14 cellular contexts compared by ENCODE assay signal in genomic region chr6:165664553-165665383, GRCh38. TPM values are rescaled to one million over a fixed set of nuclear protein-coding genes. Genes with fewer than 3 reads are reported as not detected.
A peak's percentile ranks its signal among the peaks of the same experiment; 100 is the strongest.
DNase-seq lines count a peak whose midpoint lies in the region; ATAC-seq, FAIRE-seq and TF ChIP-seq lines count a peak whose summit lies in the region.
"Had no signal": no experiment of that assay in that cellular context is flagged by ENCODE, and none has a peak within 500 bp of the region (broad histone marks: within the 10 kb centered on the region; RNA-seq: fewer than 3 reads in every experiment).

No MANE protein-coding gene starts in this region.

- TF ChIP-seq POLR2A in HepG2 (IDR thresholded peaks at IDR 0.05; ENCODE audit: insufficient read depth in 1 of 2, low read depth in 2 of 2, low read length in 2 of 2) = no peak
- no peak for TF ChIP-seq POLR2A in right lobe of liver (IDR thresholded peaks at IDR 0.05)

- no peak for DNase-seq in HepG2 (ENCODE audit: low spot score)
- no peak for DNase-seq in right lobe of liver
- DNase-seq in endodermal cell = no peak
- DNase-seq in nephron progenitor cell = peak; percentile 35
- no peak for DNase-seq in HK-2 (ENCODE audit: unreplicated experiment)
- DNase-seq in stimulated activated naive CD4-positive, alpha-beta T cell treated with Interleukin-2 at 50 U/mL for 16 hours (lab: John Stamatoyannopoulos, UW) = no peak
- no peak for DNase-seq in HuH-7 (ENCODE audit: low spot score)
- DNase-seq: activated T-cell treated with anti-CD3 and anti-CD28 coated beads, Interleukin-2, amount 50 U/mL, for 1 hour; NCI-H1694 treated with DMSO at 0.1 percent for 48 hours; stimulated activated CD4-positive, alpha-beta T cell treated with anti-CD3 and anti-CD28 coated beads, Interleukin-4, amount 100 ng/mL, for 4 hours had no signal

- no peak for TF ChIP-seq RAD21 in HepG2 (CRISPR knock-in tag; IDR thresholded peaks at IDR 0.05)

- ATAC-seq in HepG2 (0 out of 3 replicates have a peak, but pooled peaks have one; percentile 16), right lobe of liver (no peak), GM21515 (IDR thresholded peaks at IDR 0.05; ENCODE audit: unreplicated experiment) (no peak)
- ATAC-seq: natural killer cell treated with Interleukin-12 subunit alpha and Interleukin-12 subunit beta and Interleukin-15 and Interleukin-18, amount 100 ng/mL, for 72 hours had no signal

- H3K4me2 ChIP-seq in HepG2 (ENCODE audit: low read depth, low read length) = no peak overlapping the region

- H3K9me3 Mint-ChIP-seq in endodermal cell = no peaks in the 10 kb centered on the region
- H3K9me3 Mint-ChIP-seq in nephron progenitor cell = no peaks in the 10 kb centered on the region
- H3K9me3 Mint-ChIP-seq: central memory CD8-positive, alpha-beta T cell; natural killer cell treated with Interleukin-12 subunit alpha and Interleukin-12 subunit beta and Interleukin-15 and Interleukin-18, amount 100 ng/mL, for 72 hours had no signal

- H3K36me3 ChIP-seq in HepG2 (replicated peaks in 1 of 2; ENCODE audit: control insufficient read depth in 1 of 2, insufficient read depth in 2 of 2, low read length in 2 of 2) = no peaks in the 10 kb centered on the region
- H3K36me3 ChIP-seq in right lobe of liver = no peaks in the 10 kb centered on the region
- H3K36me3 ChIP-seq in endodermal cell (ENCODE audit: control insufficient read depth, insufficient read depth, low read length) = no peaks in the 10 kb centered on the region

- H3K79me2 ChIP-seq in HepG2 (ENCODE audit: insufficient read depth, low read length) = no peaks in the 10 kb centered on the region

- no TSS peak for BruUV-seq in HepG2 (replicated peaks; lab: Mats Ljungman, UMichigan)

- TF ChIP-seq CTCF in HepG2 (CRISPR knock-in tag; IDR thresholded peaks at IDR 0.05) = no peak
- no peak for TF ChIP-seq CTCF in right lobe of liver (IDR thresholded peaks at IDR 0.05)
- TF ChIP-seq CTCF in endodermal cell (conservative IDR thresholded peaks at IDR 0.05) = peak; percentile 60
- TF ChIP-seq CTCF in nephron progenitor cell (IDR thresholded peaks at IDR 0.05) = peak; percentile 18

- no peak for TF ChIP-seq EP300 in HepG2 (IDR thresholded peaks at IDR 0.05; ENCODE audit: low read depth in 2 of 2, low read length in 2 of 2)
- TF ChIP-seq EP300 in HepG2 (CRISPR knock-in tag; IDR thresholded peaks at IDR 0.05; ENCODE audit: borderline replicate concordance) = no peak

- H3K36me3 Mint-ChIP-seq in endodermal cell (ENCODE audit: low read depth) (no peaks in the 10 kb centered on the region), nephron progenitor cell (ENCODE audit: low read depth) (no peaks in the 10 kb centered on the region)

- H3K27ac ChIP-seq in HepG2 (ENCODE audit: extremely low read length, insufficient read depth, low read length) (no peak overlapping the region), right lobe of liver (no peak overlapping the region), endodermal cell (ENCODE audit: low read depth, low read length) (no peak overlapping the region)
- H3K27ac ChIP-seq: C4-2B had no signal

- H3K4me1 Mint-ChIP-seq in endodermal cell (peaks cover 35% of the 10 kb centered on the region), nephron progenitor cell (peaks cover 37% of the 10 kb centered on the region)
- H3K4me1 Mint-ChIP-seq: central memory CD8-positive, alpha-beta T cell had no signal

- H3K27me3 Mint-ChIP-seq in endodermal cell (ENCODE audit: insufficient read depth) (peaks cover 51% of the 10 kb centered on the region), nephron progenitor cell (ENCODE audit: low read depth, poor library complexity) (peaks cover 51% of the 10 kb centered on the region)

- H3K4me3 Mint-ChIP-seq in endodermal cell = peak overlapping the region; percentile 72
- H3K4me3 Mint-ChIP-seq in nephron progenitor cell = peak overlapping the region; percentile 85
- H3K4me3 Mint-ChIP-seq: central memory CD8-positive, alpha-beta T cell had no signal

- H4K20me1 ChIP-seq in HepG2 (ENCODE audit: insufficient read depth, low read length) = no peaks in the 10 kb centered on the region

- intact Hi-C loops in HepG2 (cut with micrococcal nuclease; ENCODE audit: unreplicated experiment) (no loop called here), right lobe of liver (cut with DNase I) (no loop called here)

- H3K4me3 ChIP-seq in HepG2 (replicated peaks in 1 of 3; ENCODE audit: insufficient read depth in 1 of 3, low read depth in 2 of 3, low read length in 3 of 3) = no peak overlapping the region
- H3K4me3 ChIP-seq in right lobe of liver = peak overlapping the region in 1 of 3 donors; percentile 46
- peak overlapping the region; percentile 82 for H3K4me3 ChIP-seq in endodermal cell (ENCODE audit: low read length)

- H3K9ac ChIP-seq in HepG2 (ENCODE audit: insufficient read depth, low read depth, low read length) (no peak overlapping the region), endodermal cell (ENCODE audit: extremely low read depth, low read length, poor library complexity, severe bottlenecking) (no peak overlapping the region)

- H3K27ac Mint-ChIP-seq in endodermal cell (no peak overlapping the region), nephron progenitor cell (no peak overlapping the region)
- H3K27ac Mint-ChIP-seq: natural killer cell treated with Interleukin-12 subunit alpha and Interleukin-12 subunit beta and Interleukin-15 and Interleukin-18, amount 100 ng/mL, for 72 hours had no signal

- H3K4me1 ChIP-seq in HepG2 (ENCODE audit: insufficient read depth, low read length) (no peaks in the 10 kb centered on the region), right lobe of liver (peaks cover 0 to 23% (median 0%) of the 10 kb centered on the region in 4 donors), endodermal cell (ENCODE audit: control insufficient read depth, insufficient read depth, low read length) (peaks cover 16% of the 10 kb centered on the region)

- CTCF ChIA-PET in HepG2 (lab: Yijun Ruan, JAX; ENCODE audit: low intra/inter-chr PET ratio, low total read pairs) = no interaction called here

- H3K9me3 ChIP-seq in HepG2 (ENCODE audit: low read length) (no peaks in the 10 kb centered on the region), right lobe of liver (no peaks in the 10 kb centered on the region), endodermal cell (ENCODE audit: control insufficient read depth, low read length) (no peaks in the 10 kb centered on the region)

- WGBS in HepG2 (ENCODE audit: low lambda C conversion rate) = 17% methylated on average over 25 of the region's 25 CpGs
- 2% methylated on average over 22 of the region's 25 CpGs for WGBS in right lobe of liver (ENCODE audit: insufficient coverage, low coverage, low lambda C conversion rate, missing lambda C conversion rate)
- 0 to 3% methylated on average over 15 to 25 of the region's 25 CpGs for WGBS in endodermal cell (ENCODE audit: insufficient coverage in 1 of 2, insufficient read length in 1 of 2), 2 experiments

- POLR2A ChIA-PET in HepG2 (lab: Yijun Ruan, JAX) = no interaction called here

- FAIRE-seq in HepG2 (lab: Jason Lieb, UNC) = no peak

- H2AFZ ChIP-seq in HepG2 (ENCODE audit: low read length) = no peak overlapping the region

- peaks cover 12 to 36% of the 10 kb centered on the region in 2 experiments; a peak in 4 of 5 replicates for H3K27me3 ChIP-seq in HepG2 (ENCODE audit: control insufficient read depth in 1 of 2, insufficient read depth in 2 of 2, low read length in 2 of 2)
- H3K27me3 ChIP-seq in right lobe of liver = peaks cover 9 to 20% of the 10 kb centered on the region in 2 donors
- peaks cover 44% of the 10 kb centered on the region for H3K27me3 ChIP-seq in endodermal cell (ENCODE audit: control insufficient read depth, insufficient read depth, low read length, poor library complexity, severe bottlenecking)

- in situ Hi-C loops in HepG2 (cut with HindIII; ENCODE audit: extremely low pct_ligation_motif_present, low pct_unique_long_range_greater_than_20kb) = no loop called here

TF ChIP-seq in HepG2, 621 proteins besides CTCF, POLR2A, EP300 and RAD21 (continues in another document):
- TF ChIP-seq ZSCAN12 (CRISPR knock-in tag; IDR thresholded peaks at IDR 0.05) (no peak), HHEX (CRISPR knock-in tag; IDR thresholded peaks at IDR 0.05) (no peak)
- TF ChIP-seq, protein P1, sequence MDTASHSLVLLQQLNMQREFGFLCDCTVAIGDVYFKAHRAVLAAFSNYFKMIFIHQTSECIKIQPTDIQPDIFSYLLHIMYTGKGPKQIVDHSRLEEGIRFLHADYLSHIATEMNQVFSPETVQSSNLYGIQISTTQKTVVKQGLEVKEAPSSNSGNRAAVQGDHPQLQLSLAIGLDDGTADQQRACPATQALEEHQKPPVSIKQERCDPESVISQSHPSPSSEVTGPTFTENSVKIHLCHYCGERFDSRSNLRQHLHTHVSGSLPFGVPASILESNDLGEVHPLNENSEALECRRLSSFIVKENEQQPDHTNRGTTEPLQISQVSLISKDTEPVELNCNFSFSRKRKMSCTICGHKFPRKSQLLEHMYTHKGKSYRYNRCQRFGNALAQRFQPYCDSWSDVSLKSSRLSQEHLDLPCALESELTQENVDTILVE (CRISPR knock-in tag; IDR thresholded peaks at IDR 0.05) = no peak

RNA-seq across cellular contexts. Expression of gene PDE10A, which starts 1.7 kb away (rescaled TPM):
- total RNA-seq in HepG2 (2016; rRNA removed; fragmentation: Illumina TruSeq; extraction: Trizol) (not detected in 2 replicates), right lobe of liver (1 to 10 TPM in 1 of 6 experiments, under 1 TPM in 5; 0.48 to 1.5 (median 0.65) TPM), endodermal cell (10 to 100 TPM; 22.8 to 27.8 TPM)
- total RNA-seq in HepG2 (2016; cell fraction: cytosol; rRNA removed; fragmentation: Illumina TruSeq; extraction: Trizol; ENCODE audit: low read depth) = not detected in 2 replicates
- not detected in 2 replicates for total RNA-seq in HepG2 (2016; cell fraction: insoluble cytoplasmic fraction; rRNA removed; fragmentation: Illumina TruSeq; extraction: Trizol)
- total RNA-seq in HepG2 (2016; cell fraction: membrane; rRNA removed; fragmentation: Illumina TruSeq; extraction: Trizol) = not detected in 2 replicates
- total RNA-seq in HepG2 (2016; cell fraction: nucleus; rRNA removed; fragmentation: Illumina TruSeq; extraction: Trizol) = not detected in 2 replicates
- polyA plus RNA-seq in HepG2 (2011; rRNA removed) = 0.07 TPM in 1 of 2 replicates, not detected in the other
- not detected in 2 replicates for polyA plus RNA-seq in HepG2 (2011; cell fraction: cytosol; rRNA removed)
- polyA plus RNA-seq in HepG2 (2011; cell fraction: nucleus; rRNA removed) = not detected in 2 replicates
- polyA plus RNA-seq in HepG2 (2012) = not detected in 2 replicates
- polyA plus RNA-seq in HepG2 (2016; cell fraction: cytosol; fragmentation: Illumina TruSeq; extraction: Trizol; ENCODE audit: low read depth) = not detected in 2 replicates
- polyA plus RNA-seq in HepG2 (2016; cell fraction: insoluble cytoplasmic fraction; fragmentation: Illumina TruSeq; extraction: Trizol; ENCODE audit: low read depth) = not detected in 2 replicates
- not detected in 2 replicates for polyA plus RNA-seq in HepG2 (2016; cell fraction: membrane; fragmentation: Illumina TruSeq; extraction: Trizol; ENCODE audit: low read depth)
- polyA plus RNA-seq in HepG2 (2016; cell fraction: nucleus; fragmentation: Illumina TruSeq; extraction: Trizol; ENCODE audit: insufficient read depth, low read depth) = not detected in 2 replicates
- polyA minus RNA-seq in HepG2 (2011; rRNA and poly(A)+ RNA removed; ENCODE audit: low replicate concordance) = 533 TPM in 1 of 2 replicates, not detected in the other
- 1.3 and 1.9 TPM in 2 replicates for polyA minus RNA-seq in HepG2 (2011; cell fraction: cytosol; rRNA and poly(A)+ RNA removed)
- polyA minus RNA-seq in HepG2 (2011; cell fraction: nucleus; rRNA and poly(A)+ RNA removed) = 0.37 and 1.8 TPM in 2 replicates
- polyA plus RNA-seq in endodermal cell (2013, experiment 1 of 2) = 13.8 TPM
- polyA plus RNA-seq in endodermal cell (2013, experiment 2 of 2) = 12.8 TPM
- total RNA-seq: natural killer cell treated with Interleukin-12 subunit alpha and Interleukin-12 subunit beta and Interleukin-15 and Interleukin-18, amount 100 ng/mL, for 72 hours had no signal

Comparison
In these comparisons a context has a peak if more than half of its experiments do, and no peak if none do; other contexts are left out.
1. CTCF ChIP-seq: peak in endodermal cell (single experiment) and nephron progenitor cell (single experiment); none in HepG2 (single experiment) and right lobe of liver (0 of 4).
2. RNA of gene PDE10A, which starts 1.7 kb away (total RNA-seq): 22.8 to 27.8 TPM in endodermal cell; 0.48 to 1.5 TPM in right lobe of liver and not detected in HepG2; every median in the first group is over 4 times any median in the second.